ENCODE assay signal across 20 cellular contexts in the genomic region with DNA sequence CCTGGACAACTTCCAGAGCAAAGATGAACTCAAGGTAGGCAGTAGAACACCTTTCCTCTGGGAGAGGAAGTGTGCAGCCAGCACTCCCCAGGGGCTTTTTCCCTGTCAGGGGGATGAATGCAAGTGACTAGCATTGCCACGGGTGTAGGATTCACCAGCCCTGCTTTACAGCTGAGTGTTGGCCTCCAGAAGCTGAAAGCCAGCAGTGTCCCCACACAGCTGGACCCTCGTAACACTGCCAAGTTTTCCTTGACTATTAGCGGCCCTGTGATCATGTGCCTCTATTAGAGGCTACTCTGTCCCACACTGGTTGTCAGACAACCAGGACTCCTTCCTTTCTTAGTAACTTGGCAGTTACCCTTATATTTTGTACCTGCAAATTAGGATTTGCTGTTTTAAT.
"Had no signal": no experiment of that assay in that cellular context is flagged by ENCODE, and none has a peak within 500 bp of the region (broad histone marks: within the 10 kb centered on the region; RNA-seq: fewer than 3 reads in every experiment).

No MANE protein-coding gene starts in this region.

- DNase-seq: activated CD4-positive, alpha-beta T cell treated with anti-CD3 and anti-CD28 coated beads for 4 hours; activated CD4-positive, alpha-beta T cell treated with anti-CD3 and anti-CD28 coated beads, Interleukin-2, amount 50 U/mL, for 4 hours; activated CD8-positive, alpha-beta memory T cell treated with anti-CD3 and anti-CD28 coated beads for 24 hours; activated effector memory CD4-positive, alpha-beta T cell treated with anti-CD3 and anti-CD28 coated beads, Interleukin-2, amount 50 U/mL, for 16 hours; activated naive CD4-positive, alpha-beta T cell treated with anti-CD3 and anti-CD28 coated beads for 36 hours; activated naive CD8-positive, alpha-beta T cell treated with anti-CD3 and anti-CD28 coated beads for 36 hours; activated T-cell treated with anti-CD3 and anti-CD28 coated beads, Interleukin-2, amount 50 U/mL, for 1 hour; adrenal gland; colonic mucosa; effector memory CD4-positive, alpha-beta T cell; glutamatergic neuron; immature natural killer cell; lower lobe of right lung; mesendoderm; right lobe of liver; stimulated activated CD4-positive, alpha-beta T cell treated with anti-CD3 and anti-CD28 coated beads, Interleukin-2, amount 100 ng/mL, for 48 hours; stimulated activated naive CD4-positive, alpha-beta T cell treated with Interleukin-2 at 50 U/mL for 16 hours; SW 1271; T-helper 9 cell; trophoblast cell had no signal

- ATAC-seq: lower lobe of right lung had no signal
